In genomic region chr3:103067963-103068362, GRCh38 we compare ENCODE assay signal across 29 cellular contexts.
"Had no signal": no experiment of that assay in that cellular context is flagged by ENCODE, and none has a peak within 500 bp of the region (broad histone marks: within the 10 kb centered on the region; RNA-seq: fewer than 3 reads in every experiment).

No MANE protein-coding gene starts in this region.

- H3K4me1 ChIP-seq: stomach, suprapubic skin, testis, thyroid gland, tibial artery, tibial nerve, transverse colon, upper lobe of left lung, upper lobe of right lung, uterus, vagina had no signal

- H3K4me1 Mint-ChIP-seq: stimulated activated effector memory CD8-positive, alpha-beta T cell treated with anti-CD3 and anti-CD28 coated beads, Interleukin-12 subunit alpha, Interleukin-12 subunit beta, amount 100 ng/mL, for 72 hours; stimulated activated memory B cell treated with anti-CD40 and anti-IgM and Interleukin-4, amounts not matched to agents 10 μg/mL and 1 μg/mL and 100 μg/mL, for 72 hours; stimulated activated naive B cell treated with anti-CD40 and anti-IgM and Interleukin-4, amounts not matched to agents 10 μg/mL and 1 μg/mL and 100 μg/mL, for 72 hours; stimulated activated naive CD8-positive, alpha-beta T cell treated with anti-CD3 and anti-CD28 coated beads, Interleukin-15, amount 100 ng/mL, for 72 hours had no signal

- H3K27me3 ChIP-seq: stomach, suprapubic skin, testis, thyroid gland, tibial artery, tibial nerve, transverse colon, upper lobe of left lung, upper lobe of right lung, uterus, vagina had no signal

- H3K9me3 Mint-ChIP-seq: stimulated activated naive CD8-positive, alpha-beta T cell treated with anti-CD3 and anti-CD28 coated beads, Interleukin-15, amount 100 ng/mL, for 72 hours; stimulated activated naive CD8-positive, alpha-beta T cell treated with anti-CD3 and anti-CD28 coated beads, Interleukin-15, Interleukin-2, amounts not matched to agents 100 ng/mL and 50 ng/mL, for 24 hours; type B pancreatic cell had no signal

- H3K36me3 ChIP-seq: stomach, suprapubic skin, thoracic aorta, thyroid gland, tibial artery, tibial nerve, transverse colon, upper lobe of left lung, upper lobe of right lung, uterus, vagina had no signal

- H3K27me3 Mint-ChIP-seq: stimulated activated memory B cell treated with anti-CD40 and anti-IgM and Interleukin-4, amounts not matched to agents 10 μg/mL and 1 μg/mL and 100 μg/mL, for 72 hours; stimulated activated naive B cell treated with anti-CD40 and anti-IgM and Interleukin-4, amounts not matched to agents 10 μg/mL and 1 μg/mL and 100 μg/mL, for 72 hours; stimulated activated naive CD8-positive, alpha-beta T cell treated with anti-CD3 and anti-CD28 coated beads, Interleukin-15, amount 100 ng/mL, for 72 hours; stimulated activated naive CD8-positive, alpha-beta T cell treated with anti-CD3 and anti-CD28 coated beads, Interleukin-15, Interleukin-2, amounts not matched to agents 100 ng/mL and 50 ng/mL, for 24 hours; type B pancreatic cell had no signal

- H3K36me3 Mint-ChIP-seq: stimulated activated effector memory CD8-positive, alpha-beta T cell treated with anti-CD3 and anti-CD28 coated beads, Interleukin-12 subunit alpha, Interleukin-12 subunit beta, amount 100 ng/mL, for 72 hours; stimulated activated memory B cell treated with anti-CD40 and anti-IgM and Interleukin-4, amounts not matched to agents 10 μg/mL and 1 μg/mL and 100 μg/mL, for 72 hours; stimulated activated naive B cell treated with anti-CD40 and anti-IgM and Interleukin-4, amounts not matched to agents 10 μg/mL and 1 μg/mL and 100 μg/mL, for 72 hours; type B pancreatic cell had no signal

- H3K4me3 Mint-ChIP-seq: stimulated activated effector memory CD8-positive, alpha-beta T cell treated with anti-CD3 and anti-CD28 coated beads, Interleukin-12 subunit alpha, Interleukin-12 subunit beta, amount 100 ng/mL, for 72 hours; stimulated activated memory B cell treated with anti-CD40 and anti-IgM and Interleukin-4, amounts not matched to agents 10 μg/mL and 1 μg/mL and 100 μg/mL, for 72 hours; stimulated activated naive B cell treated with anti-CD40 and anti-IgM and Interleukin-4, amounts not matched to agents 10 μg/mL and 1 μg/mL and 100 μg/mL, for 72 hours; stimulated activated naive CD8-positive, alpha-beta T cell treated with anti-CD3 and anti-CD28 coated beads, Interleukin-15, amount 100 ng/mL, for 72 hours; stimulated activated naive CD8-positive, alpha-beta T cell treated with anti-CD3 and anti-CD28 coated beads, Interleukin-15, Interleukin-2, amounts not matched to agents 100 ng/mL and 50 ng/mL, for 24 hours; type B pancreatic cell had no signal

- DNase-seq: stimulated activated CD4-positive, alpha-beta T cell treated with anti-CD3 and anti-CD28 coated beads, Interleukin-2, amount 100 ng/mL, for 48 hours; stimulated activated CD4-positive, alpha-beta T cell treated with anti-CD3 and anti-CD28 coated beads, Interleukin-4, amount 100 ng/mL, for 1 hour; stimulated activated CD4-positive, alpha-beta T cell treated with anti-CD3 and anti-CD28 coated beads, Interleukin-4, amount 100 ng/mL, for 24 hours; stimulated activated CD4-positive, alpha-beta T cell treated with anti-CD3 and anti-CD28 coated beads, Interleukin-4, amount 100 ng/mL, for 4 hours; stimulated activated CD8-positive, alpha-beta memory T cell treated with anti-CD3 and anti-CD28 coated beads, Interleukin-4, amount 100 ng/mL, for 48 hours; stimulated activated naive B cell treated with anti-CD40 and anti-IgM and Interleukin-4, amounts not matched to agents 10 μg/mL and 1 μg/mL and 100 μg/mL, for 72 hours; stimulated activated naive CD4-positive, alpha-beta T cell; stimulated activated naive CD4-positive, alpha-beta T cell treated with Interleukin-2 at 50 U/mL for 16 hours; stimulated activated naive CD8-positive, alpha-beta T cell treated with anti-CD3 and anti-CD28 coated beads, Interleukin-15, amount 100 ng/mL, for 72 hours; stimulated activated naive CD8-positive, alpha-beta T cell treated with anti-CD3 and anti-CD28 coated beads, Interleukin-15, Interleukin-2, amounts not matched to agents 100 U/mL and 50 U/mL, for 24 hours; stomach; substantia nigra; testis; thyroid gland; tibial artery; transverse colon; trophoblast cell; upper lobe of left lung; upper lobe of right lung; uterus had no signal

- H3K9me3 ChIP-seq: stomach, suprapubic skin, testis, thoracic aorta, thyroid gland, tibial artery, tibial nerve, transverse colon, upper lobe of left lung, upper lobe of right lung, uterus, vagina had no signal

- H3K27ac ChIP-seq: stomach, suprapubic skin, testis, thoracic aorta, thyroid gland, tibial artery, tibial nerve, transverse colon, upper lobe of left lung, upper lobe of right lung, uterus, vagina had no signal

- FAIRE-seq: urothelium cell line had no signal

- H3K4me3 ChIP-seq: stomach, suprapubic skin, testis, thoracic aorta, thyroid gland, tibial artery, tibial nerve, transverse colon, upper lobe of left lung, upper lobe of right lung, uterus, vagina had no signal

- ATAC-seq: stimulated activated effector memory CD8-positive, alpha-beta T cell treated with anti-CD3 and anti-CD28 coated beads, Interleukin-12 subunit alpha, Interleukin-12 subunit beta, amount 100 ng/mL, for 72 hours; stimulated activated memory B cell treated with anti-CD40 and anti-IgM and Interleukin-4, amounts not matched to agents 10 μg/mL and 1 μg/mL and 100 μg/mL, for 72 hours; stimulated activated naive B cell treated with anti-CD40 and anti-IgM and Interleukin-4, amounts not matched to agents 10 μg/mL and 1 μg/mL and 100 μg/mL, for 72 hours; stimulated activated naive CD8-positive, alpha-beta T cell treated with anti-CD3 and anti-CD28 coated beads, Interleukin-15, amount 100 ng/mL, for 72 hours; stimulated activated naive CD8-positive, alpha-beta T cell treated with anti-CD3 and anti-CD28 coated beads, Interleukin-15, Interleukin-2, amounts not matched to agents 100 U/mL and 50 U/mL, for 24 hours; upper lobe of right lung had no signal

- H3K27ac Mint-ChIP-seq: stimulated activated effector memory CD8-positive, alpha-beta T cell treated with anti-CD3 and anti-CD28 coated beads, Interleukin-12 subunit alpha, Interleukin-12 subunit beta, amount 100 ng/mL, for 72 hours; stimulated activated memory B cell treated with anti-CD40 and anti-IgM and Interleukin-4, amounts not matched to agents 10 μg/mL and 1 μg/mL and 100 μg/mL, for 72 hours; stimulated activated naive B cell treated with anti-CD40 and anti-IgM and Interleukin-4, amounts not matched to agents 10 μg/mL and 1 μg/mL and 100 μg/mL, for 72 hours; stimulated activated naive CD8-positive, alpha-beta T cell treated with anti-CD3 and anti-CD28 coated beads, Interleukin-15, amount 100 ng/mL, for 72 hours; stimulated activated naive CD8-positive, alpha-beta T cell treated with anti-CD3 and anti-CD28 coated beads, Interleukin-15, Interleukin-2, amounts not matched to agents 100 ng/mL and 50 ng/mL, for 24 hours; type B pancreatic cell had no signal
